In the genomic region with DNA sequence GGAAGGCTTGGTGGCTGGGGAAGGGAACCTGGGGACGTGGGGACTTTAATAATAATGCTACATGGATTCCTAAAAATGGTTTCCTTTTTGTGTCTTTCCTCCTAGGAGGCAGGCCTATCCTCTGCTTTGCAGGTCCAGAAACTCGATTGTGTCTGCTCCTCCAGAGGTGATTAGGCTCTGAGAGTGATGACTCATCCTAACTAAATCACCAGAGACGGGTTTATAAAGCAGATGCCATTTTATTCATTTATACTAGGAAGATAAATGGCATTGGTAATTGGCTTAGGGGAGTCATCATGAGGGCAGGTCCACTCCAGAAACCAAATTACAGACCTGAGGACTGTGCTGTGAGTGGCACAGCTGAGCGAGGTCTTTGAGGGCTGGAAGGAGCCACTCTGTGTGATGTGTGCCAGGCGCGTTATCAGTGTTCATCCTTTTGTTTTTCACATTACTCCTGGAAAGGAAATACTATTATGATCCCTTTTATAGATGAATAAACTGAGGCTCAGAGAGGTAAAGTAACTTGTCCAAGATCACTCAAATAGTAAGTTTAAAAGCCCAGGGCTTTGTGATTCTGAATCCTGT, we compare ENCODE assay signal across 15 cellular contexts. TPM values are rescaled to one million over a fixed set of nuclear protein-coding genes. Genes with fewer than 3 reads are reported as not detected.
DNase-seq lines count a peak whose midpoint lies in the region; ATAC-seq and TF ChIP-seq lines count a peak whose summit lies in the region.
"Had no signal": no experiment of that assay in that cellular context is flagged by ENCODE, and none has a peak within 500 bp of the region (broad histone marks: within the 10 kb centered on the region; RNA-seq: fewer than 3 reads in every experiment).

No MANE protein-coding gene starts in this region.

- H3K9me3 ChIP-seq in GM23248 (ENCODE audit: low read depth): no peaks in the 10 kb centered on the region

- no peak overlapping the region for H2AFZ ChIP-seq in GM23248

- 44 to 50% methylated on average over 6 of the region's 6 CpGs for WGBS in GM23248 (ENCODE audit: low coverage in 1 of 2, low lambda C conversion rate in 2 of 2, missing lambda C conversion rate in 2 of 2), 2 experiments

- CTCF ChIA-PET in RWPE1 (lab: Yijun Ruan, JAX): interaction anchor here (0.6 kb wide), 2 partner anchors 9 to 1061 kb away, joined by 4 to 5 read pairs; no protein-coding TSS in a partner anchor

- H3K79me2 ChIP-seq in GM23248 (ENCODE audit: insufficient read depth): no peaks in the 10 kb centered on the region

- H4K20me1 ChIP-seq in GM23248 (ENCODE audit: insufficient read depth): no peaks in the 10 kb centered on the region

- DNase-seq in AG08395 (ENCODE audit: low spot score): peak; percentile 26
- DNase-seq in GM23248: peak; percentile 58
- peak; percentile 36 for DNase-seq in RWPE1 (ENCODE audit: low spot score)
- no peak for DNase-seq in NCI-H2081 treated with DMSO at 0.1 percent for 48 hours (lab: John Stamatoyannopoulos, UW)
- DNase-seq: CD8-positive, alpha-beta T cell; kidney; stimulated activated CD4-positive, alpha-beta T cell treated with anti-CD3 and anti-CD28 coated beads, Interleukin-15, amount 100 ng/mL, for 24 hours had no signal

- no peak overlapping the region for H3K9ac ChIP-seq in GM23248

- H3K27me3 ChIP-seq in GM23248 (replicated peaks; ENCODE audit: insufficient read depth): no peaks in the 10 kb centered on the region

- in situ Hi-C loops in GM23248 (cut with MboI): no loop called here

- no peaks in the 10 kb centered on the region for H3K36me3 ChIP-seq in GM23248 (ENCODE audit: low read depth)

- ATAC-seq in esophagus mucosa (peak; percentile 50), GM18519 (IDR thresholded peaks at IDR 0.05; ENCODE audit: low FRiP score, unreplicated experiment) (no peak), HG02981 (IDR thresholded peaks at IDR 0.05; ENCODE audit: unreplicated experiment) (no peak), HG03280 (IDR thresholded peaks at IDR 0.05; ENCODE audit: unreplicated experiment) (no peak)
- ATAC-seq: CD8-positive, alpha-beta T cell; HepG2; stimulated activated memory B cell treated with anti-CD40 and anti-IgM and Interleukin-4, amounts not matched to agents 10 μg/mL and 1 μg/mL and 100 μg/mL, for 72 hours had no signal

- no peak for TF ChIP-seq CTCF in RWPE1 (conservative IDR thresholded peaks at IDR 0.05; ENCODE audit: low read depth)

- POLR2A ChIA-PET in RWPE1 (lab: Yijun Ruan, JAX; ENCODE audit: low non-redundant PET): no interaction called here

- H3K9me2 ChIP-seq in GM23248 (ENCODE audit: insufficient read depth): no peaks in the 10 kb centered on the region

- no peak overlapping the region for H3K4me2 ChIP-seq in GM23248 (ENCODE audit: unreplicated experiment)

- no peak overlapping the region for H3K4me3 ChIP-seq in GM23248

- no peaks in the 10 kb centered on the region for H3F3A ChIP-seq in GM23248 (ENCODE audit: insufficient read depth)

- H3K27ac ChIP-seq in GM23248: no peak overlapping the region
- H3K27ac ChIP-seq in RWPE1: peak overlapping the region; percentile 46; the same call in 1 of the 2 replicates

- 0 out of 2 replicates have a peak, but pooled peaks cover 4% of the 10 kb centered on the region for H3K4me1 ChIP-seq in GM23248 (ENCODE audit: insufficient read depth)

RNA-seq across cellular contexts. Expression of gene NLRX1, which starts 7.1 kb away (rescaled TPM):
- total RNA-seq in GM23248 (2014; rRNA removed; shearing (Covaris generic)): 19.7 and 28.0 TPM in 2 replicates
- polyA plus RNA-seq in GM23248 (2016; fragmentation: Nextera tagmentation; extraction: Ambion mirVana): 13.4 and 13.8 TPM in 2 replicates
- 60.3 TPM for total RNA-seq in esophagus mucosa

RNA-seq across cellular contexts. Expression of gene NHERF4, which starts 9.7 kb away (rescaled TPM):
- total RNA-seq in GM23248 (2014; rRNA removed; shearing (Covaris generic)): not detected in 2 replicates
- polyA plus RNA-seq in GM23248 (2016; fragmentation: Nextera tagmentation; extraction: Ambion mirVana): not detected in 2 replicates
- total RNA-seq in esophagus mucosa: not detected
- total RNA-seq: activated CD8-positive, alpha-beta memory T cell treated with anti-CD3 and anti-CD28 coated beads for 36 hours; epithelial cell of proximal tubule had no signal

RNA-seq across cellular contexts. Expression of gene ABCG4, which starts 26.7 kb away (rescaled TPM):
- total RNA-seq in GM23248 (2014; rRNA removed; shearing (Covaris generic)): not detected in 2 replicates
- 0.06 and 0.14 TPM in 2 replicates for polyA plus RNA-seq in GM23248 (2016; fragmentation: Nextera tagmentation; extraction: Ambion mirVana)
- total RNA-seq in esophagus mucosa: 0.52 TPM
- total RNA-seq: CD8-positive, alpha-beta T cell; epithelial cell of proximal tubule; HepG2 had no signal
- polyA plus RNA-seq: HepG2 had no signal

RNA-seq across cellular contexts. Expression of gene CBL, which starts 30.6 kb away (rescaled TPM):
- 7.8 and 8.6 TPM in 2 replicates for total RNA-seq in GM23248 (2014; rRNA removed; shearing (Covaris generic))
- polyA plus RNA-seq in GM23248 (2016; fragmentation: Nextera tagmentation; extraction: Ambion mirVana): 5.0 and 5.8 TPM in 2 replicates
- 11.0 TPM for total RNA-seq in esophagus mucosa

RNA-seq across cellular contexts. Expression of gene HINFP, which starts 54.2 kb away (rescaled TPM):
- 24.9 and 31.8 TPM in 2 replicates for total RNA-seq in GM23248 (2014; rRNA removed; shearing (Covaris generic))
- 8.3 and 9.1 TPM in 2 replicates for polyA plus RNA-seq in GM23248 (2016; fragmentation: Nextera tagmentation; extraction: Ambion mirVana)
- 13.2 TPM for total RNA-seq in esophagus mucosa
